In genomic region chr4:174156239-174156826, GRCh38 we compare ENCODE assay signal across 7 cellular contexts.
DNase-seq lines count a peak whose midpoint lies in the region; ATAC-seq and TF ChIP-seq lines count a peak whose summit lies in the region.

No MANE protein-coding gene starts in this region.

- DNase-seq in GM06990 (ENCODE audit: extremely low read depth, insufficient read length), result peak; percentile 3
- peak; percentile 39 for DNase-seq in HT-29 (ENCODE audit: low spot score)
- peak; percentile 14 for DNase-seq in OCI-M2 (lab: John Stamatoyannopoulos, UW; ENCODE audit: unreplicated experiment)
- DNase-seq in epithelial cell of esophagus (ENCODE audit: low read depth), result peak; percentile 51
- DNase-seq in neural progenitor cell (ENCODE audit: low spot score), result peak; percentile 44
- DNase-seq in thyroid gland, result no peak

- WGBS in thyroid gland, 2 donors, result 24 to 31% methylated on average over 3 of the region's 3 CpGs

- no peaks in the 10 kb centered on the region for H3K79me2 ChIP-seq in neural progenitor cell (ENCODE audit: low read depth)

- H3K4me2 ChIP-seq in neural progenitor cell, result no peak overlapping the region

- H3K36me3 Mint-ChIP-seq in neural progenitor cell, result no peaks in the 10 kb centered on the region

- peak; percentile 65 for TF ChIP-seq CTCF in GM06990 (IDR thresholded peaks at IDR 0.05; ENCODE audit: insufficient read depth, low read length, poor library complexity, severe bottlenecking)
- TF ChIP-seq CTCF in epithelial cell of esophagus (IDR thresholded peaks at IDR 0.05; ENCODE audit: insufficient read depth, low read depth, low read length, missing control alignments), result peak; percentile 72
- TF ChIP-seq CTCF in neural progenitor cell (IDR thresholded peaks at IDR 0.05), result peak; percentile 73
- peak in 3 of 6 experiments; percentile 44 to 63 (median 46) for TF ChIP-seq CTCF in thyroid gland (IDR thresholded peaks at IDR 0.05)

- H3K4me1 ChIP-seq in neural progenitor cell, result peaks cover 23% of the 10 kb centered on the region
- no peaks in the 10 kb centered on the region for H3K4me1 ChIP-seq in thyroid gland

- H3K27me3 Mint-ChIP-seq in neural progenitor cell (ENCODE audit: insufficient read depth, low read depth), result no peaks in the 10 kb centered on the region

- H3K36me3 ChIP-seq in GM06990 (ENCODE audit: control insufficient read depth, insufficient read depth, low read length) (no peaks in the 10 kb centered on the region), neural progenitor cell (no peaks in the 10 kb centered on the region), thyroid gland (no peaks in the 10 kb centered on the region)

- H3K27ac ChIP-seq in neural progenitor cell, result no peak overlapping the region
- no peak overlapping the region for H3K27ac ChIP-seq in thyroid gland

- no peaks in the 10 kb centered on the region for H4K20me1 ChIP-seq in neural progenitor cell (ENCODE audit: low read depth)

- no peaks in the 10 kb centered on the region for H3K27me3 ChIP-seq in GM06990 (replicated peaks; ENCODE audit: control insufficient read depth, insufficient read depth, low read length)
- no peaks in the 10 kb centered on the region for H3K27me3 ChIP-seq in neural progenitor cell
- H3K27me3 ChIP-seq in thyroid gland, result no peaks in the 10 kb centered on the region

- peaks cover 12% of the 10 kb centered on the region for H3F3A ChIP-seq in neural progenitor cell (ENCODE audit: low read depth)

- no peak overlapping the region for H3K9ac ChIP-seq in neural progenitor cell

- H3K27ac Mint-ChIP-seq in neural progenitor cell, result no peak overlapping the region

- no peak for TF ChIP-seq POLR2A in thyroid gland (IDR thresholded peaks at IDR 0.05)

- H3K9me3 ChIP-seq in neural progenitor cell (ENCODE audit: low read depth), result no peaks in the 10 kb centered on the region
- no peaks in the 10 kb centered on the region for H3K9me3 ChIP-seq in thyroid gland

- intact Hi-C loops in thyroid gland (cut with DNase I), result no loop called here

- no peak overlapping the region for H2AFZ ChIP-seq in neural progenitor cell (replicated peaks)

- ATAC-seq in GM21717 (IDR thresholded peaks at IDR 0.05; ENCODE audit: unreplicated experiment), result peak; percentile 91

- no peak overlapping the region for H3K4me3 Mint-ChIP-seq in neural progenitor cell

- H3K4me3 ChIP-seq in GM06990 (replicated peaks; ENCODE audit: low read depth, low read length) (no peak overlapping the region), epithelial cell of esophagus (ENCODE audit: low read length) (no peak overlapping the region), neural progenitor cell (no peak overlapping the region), thyroid gland (replicated peaks in 1 of 3) (no peak overlapping the region)

- no peaks in the 10 kb centered on the region for H3K9me3 Mint-ChIP-seq in neural progenitor cell

- peaks cover 17% of the 10 kb centered on the region for H3K4me1 Mint-ChIP-seq in neural progenitor cell

Comparison
In these comparisons a context has a peak if more than half of its experiments do, and no peak if none do; other contexts are left out.
1. DNase-seq: peak in GM06990 (single experiment), HT-29 (single experiment), OCI-M2 (single experiment), epithelial cell of esophagus (single experiment) and neural progenitor cell (single experiment); none in thyroid gland (0 of 2).